In genomic region chr7:90552521-90552920, GRCh38 we compare ENCODE assay signal across 13 cellular contexts. TPM values are rescaled to one million over a fixed set of nuclear protein-coding genes. Genes with fewer than 3 reads are reported as not detected.
DNase-seq lines count a peak whose midpoint lies in the region; ATAC-seq and TF ChIP-seq lines count a peak whose summit lies in the region.
"Had no signal": no experiment of that assay in that cellular context is flagged by ENCODE, and none has a peak within 500 bp of the region (broad histone marks: within the 10 kb centered on the region; RNA-seq: fewer than 3 reads in every experiment).

No MANE protein-coding gene starts in this region.

- no peak for ATAC-seq in thoracic aorta (ENCODE audit: insufficient number of reproducible peaks, low FRiP score, low read depth)
- no peak for ATAC-seq in T-cell (replicated peaks in 1 of 4)
- ATAC-seq: activated T-helper 17 cell treated with anti-CD3 and anti-CD28 coated beads, Interleukin-2, amount 50 U/mL, for 72 hours; CD8-positive, alpha-beta T cell had no signal

- intact Hi-C loops in cardiac septum (cut with DNase I), result loop anchor here (5.0 kb wide), 1 partner anchor 480 kb away; no protein-coding TSS in a partner anchor

- CTCF ChIA-PET in T-cell (lab: Charles Lee), result no interaction called here

- POLR2A ChIA-PET in T-cell (lab: Charles Lee), result no interaction called here

- peak; percentile 29 for TF ChIP-seq CTCF in cardiac muscle cell (IDR thresholded peaks at IDR 0.05; ENCODE audit: low read depth, low read length)
- TF ChIP-seq CTCF in epithelial cell of esophagus (IDR thresholded peaks at IDR 0.05; ENCODE audit: insufficient read depth, low read depth, low read length, missing control alignments), result no peak
- TF ChIP-seq CTCF in thoracic aorta (IDR thresholded peaks at IDR 0.05), result peak; percentile 30

- H3K27me3 Mint-ChIP-seq in T-cell, result peaks cover 7 to 10% of the 10 kb centered on the region in 2 donors

- no peaks in the 10 kb centered on the region for H3K4me1 ChIP-seq in cardiac muscle cell (ENCODE audit: low read depth)
- H3K4me1 ChIP-seq in thoracic aorta (ENCODE audit: control insufficient read depth in 1 of 2, low read depth in 2 of 2), result no peaks in the 10 kb centered on the region

- DNase-seq in cardiac muscle cell (ENCODE audit: low read depth in 1 of 2, low spot score in 1 of 2) (peak in 1 of 2 donors; percentile 45), cardiac septum (ENCODE audit: low spot score) (no peak), OCI-M1 (lab: John Stamatoyannopoulos, UW) (peak; percentile 62), epithelial cell of esophagus (ENCODE audit: low read depth) (peak; percentile 52), thoracic aorta (ENCODE audit: low spot score) (no peak), T-cell (no peak)
- no peak for DNase-seq in activated CD4-positive, alpha-beta T cell treated with anti-CD3 and anti-CD28 coated beads for 1 hour
- no peak for DNase-seq in activated CD4-positive, alpha-beta T cell treated with anti-CD3 and anti-CD28 coated beads for 48 hours
- DNase-seq: CD8-positive, alpha-beta T cell; erythroblast; NCI-H1436; stimulated activated CD4-positive, alpha-beta T cell treated with anti-CD3 and anti-CD28 coated beads, Interleukin-2, amount 100 ng/mL, for 24 hours had no signal

- no peaks in the 10 kb centered on the region for H3K36me3 Mint-ChIP-seq in T-cell
- H3K36me3 Mint-ChIP-seq: CD8-positive, alpha-beta T cell had no signal

- H3K27ac ChIP-seq in cardiac muscle cell (no peak overlapping the region), thoracic aorta (no peak overlapping the region)

- H3K36me3 ChIP-seq in cardiac muscle cell (no peaks in the 10 kb centered on the region), thoracic aorta (no peaks in the 10 kb centered on the region)

- no peak overlapping the region for H3K4me3 Mint-ChIP-seq in T-cell
- H3K4me3 Mint-ChIP-seq: activated T-helper 17 cell treated with anti-CD3 and anti-CD28 coated beads, Interleukin-2, amount 50 U/mL, for 72 hours; CD8-positive, alpha-beta T cell had no signal

- peaks cover 0 to 4% (median 2%) of the 10 kb centered on the region in 3 donors for H3K9me3 Mint-ChIP-seq in T-cell

- no peaks in the 10 kb centered on the region for H3K4me1 Mint-ChIP-seq in T-cell
- H3K4me1 Mint-ChIP-seq: activated T-helper 17 cell treated with anti-CD3 and anti-CD28 coated beads, Interleukin-2, amount 50 U/mL, for 72 hours had no signal

- no peaks in the 10 kb centered on the region for H3K9me3 ChIP-seq in cardiac muscle cell (ENCODE audit: low read depth)
- H3K9me3 ChIP-seq in thoracic aorta, result no peaks in the 10 kb centered on the region

- H3K27me3 ChIP-seq in cardiac muscle cell (no peaks in the 10 kb centered on the region), thoracic aorta (replicated peaks; ENCODE audit: insufficient read depth) (no peaks in the 10 kb centered on the region)

- no peak overlapping the region for H3K27ac Mint-ChIP-seq in T-cell
- H3K27ac Mint-ChIP-seq: activated T-helper 17 cell treated with anti-CD3 and anti-CD28 coated beads, Interleukin-2, amount 50 U/mL, for 72 hours; CD8-positive, alpha-beta T cell had no signal

- H3K4me3 ChIP-seq in cardiac muscle cell (no peak overlapping the region), epithelial cell of esophagus (ENCODE audit: low read length) (no peak overlapping the region), thoracic aorta (no peak overlapping the region)

RNA-seq across cellular contexts. Expression of gene CDK14, which starts 43.6 kb away (rescaled TPM):
- total RNA-seq in cardiac muscle cell (20.6 and 22.5 TPM in 2 replicates), cardiac septum (25.7 TPM), thoracic aorta (10 to 100 TPM; 10.8 to 14.6 TPM), T-cell (1 to 10 TPM in 4 of 5 donors, under 1 TPM in 1; 0.86 to 6.6 (median 1.6) TPM)
- polyA plus RNA-seq in cardiac muscle cell, result 23.1 and 27.9 TPM in 2 replicates

Comparison
In these comparisons a context has a peak if more than half of its experiments do, and no peak if none do; other contexts are left out.
1. DNase-seq: peak in OCI-M1 (single experiment) and epithelial cell of esophagus (single experiment); none in cardiac septum (single experiment), thoracic aorta (single experiment), activated CD4-positive, alpha-beta T cell treated with anti-CD3 and anti-CD28 coated beads for 1 hour (single experiment), T-cell (0 of 34) and activated CD4-positive, alpha-beta T cell treated with anti-CD3 and anti-CD28 coated beads for 48 hours (single experiment).